In the genomic region with DNA sequence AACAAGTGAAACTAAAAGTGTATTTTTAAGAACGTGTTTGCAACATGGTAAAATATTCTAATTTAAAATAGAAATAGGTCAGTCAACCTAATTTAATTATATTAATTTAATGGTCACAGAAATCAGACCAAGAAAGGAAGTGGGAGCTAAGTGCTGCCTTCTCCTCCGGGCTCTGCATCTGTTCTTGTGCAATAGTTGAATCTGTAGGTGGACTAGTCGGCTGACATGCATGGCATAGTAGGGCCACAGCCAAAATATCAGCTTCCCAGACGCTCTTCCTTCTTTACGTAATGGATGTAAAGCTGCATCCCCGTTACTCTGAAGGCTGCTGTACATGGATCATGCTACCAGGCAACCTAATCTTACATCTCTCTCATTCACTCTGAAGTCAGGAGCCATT, we compare ENCODE assay signal across 19 cellular contexts. TPM values are rescaled to one million over a fixed set of nuclear protein-coding genes. Genes with fewer than 3 reads are reported as not detected.
DNase-seq lines count a peak whose midpoint lies in the region; ATAC-seq and TF ChIP-seq lines count a peak whose summit lies in the region.
"Had no signal": no experiment of that assay in that cellular context is flagged by ENCODE, and none has a peak within 500 bp of the region (broad histone marks: within the 10 kb centered on the region; RNA-seq: fewer than 3 reads in every experiment).

No MANE protein-coding gene starts in this region.

- no peak for ATAC-seq in gastrocnemius medialis
- ATAC-seq in activated T-cell treated with anti-CD3 and anti-CD28 coated beads, Interleukin-2, amount 50 U/mL, for 72 hours (replicated peaks in 1 of 2), result no peak
- ATAC-seq: T-cell had no signal

- intact Hi-C loops in esophagus squamous epithelium (cut with DNase I), result no loop called here
- intact Hi-C loops in gastrocnemius medialis (cut with DNase I; ENCODE audit: low total_unique reads), result no loop called here

- H3K4me3 ChIP-seq in esophagus squamous epithelium (no peak overlapping the region), gastrocnemius medialis (no peak overlapping the region)
- H3K4me3 ChIP-seq: neural progenitor cell, Peyer's patch had no signal

- H3K9me3 Mint-ChIP-seq in activated T-cell treated with anti-CD3 and anti-CD28 coated beads, Interleukin-2, amount 50 U/mL, for 72 hours, result peaks cover 1 to 4% of the 10 kb centered on the region in 2 donors

- TF ChIP-seq POLR2A in esophagus squamous epithelium (IDR thresholded peaks at IDR 0.05), result no peak
- TF ChIP-seq POLR2A in gastrocnemius medialis (IDR thresholded peaks at IDR 0.05), result no peak

- H3K36me3 ChIP-seq in esophagus squamous epithelium, result no peaks in the 10 kb centered on the region
- H3K36me3 ChIP-seq in gastrocnemius medialis, result no peaks in the 10 kb centered on the region
- H3K36me3 ChIP-seq: neural progenitor cell, Peyer's patch had no signal

- in situ Hi-C loops in gastrocnemius medialis (cut with MboI; ENCODE audit: low sequenced_read_pairs in 4 of 4) (no loop called here), GM13976 (cut with MboI; ENCODE audit: low sequenced_read_pairs, unreplicated experiment) (no loop called here)

- TF ChIP-seq CTCF in RWPE1 (conservative IDR thresholded peaks at IDR 0.05; ENCODE audit: low read depth) (no peak), esophagus squamous epithelium (IDR thresholded peaks at IDR 0.05) (no peak), gastrocnemius medialis (IDR thresholded peaks at IDR 0.05 in 4 of 5, conservative IDR thresholded peaks at IDR 0.05 in 1 of 5) (no peak), GM10266 (IDR thresholded peaks at IDR 0.05; ENCODE audit: control insufficient read depth, insufficient read depth, low read depth, missing control alignments) (no peak), GM13976 (IDR thresholded peaks at IDR 0.05; ENCODE audit: borderline replicate concordance, control extremely low read depth, extremely low read depth, insufficient read depth, missing control alignments) (no peak)

- peaks cover 5 to 58% (median 46%) of the 10 kb centered on the region in 3 donors for H3K4me1 ChIP-seq in esophagus squamous epithelium
- H3K4me1 ChIP-seq in gastrocnemius medialis, result peaks cover 38 to 49% of the 10 kb centered on the region in 2 donors

- no peaks in the 10 kb centered on the region for H3K4me1 Mint-ChIP-seq in activated T-cell treated with anti-CD3 and anti-CD28 coated beads, Interleukin-2, amount 50 U/mL, for 72 hours (ENCODE audit: low read depth)

- H3K27ac Mint-ChIP-seq in activated T-cell treated with anti-CD3 and anti-CD28 coated beads, Interleukin-2, amount 50 U/mL, for 72 hours, result no peak overlapping the region
- H3K27ac Mint-ChIP-seq: neural progenitor cell; stimulated activated naive CD8-positive, alpha-beta T cell treated with anti-CD3 and anti-CD28 coated beads, Interleukin-15, Interleukin-2, amounts not matched to agents 100 ng/mL and 50 ng/mL, for 24 hours; T-cell had no signal

- 42 to 51% methylated on average over 6 of the region's 6 CpGs for WGBS in esophagus squamous epithelium, 2 donors

- peak; percentile 38 for DNase-seq in EL
- no peak for DNase-seq in RWPE1 (ENCODE audit: low spot score)
- no peak for DNase-seq in esophagus squamous epithelium (lab: John Stamatoyannopoulos, UW)
- no peak for DNase-seq in gastrocnemius medialis
- no peak for DNase-seq in GM19238 (ENCODE audit: insufficient read length, low spot score)
- no peak for DNase-seq in GM10266 (ENCODE audit: extremely low spot score)
- no peak for DNase-seq in GM13976 (ENCODE audit: low spot score)
- DNase-seq in activated T-cell treated with anti-CD3 and anti-CD28 coated beads, Interleukin-2, amount 50 U/mL, for 72 hours, result no peak
- DNase-seq: activated effector memory CD4-positive, alpha-beta T cell treated with Interleukin-2 at 50 U/mL for 16 hours; Calu3; GF-D8; NCI-H1092 treated with DMSO at 0.1 percent for 48 hours; NCI-H2171; NCI-H82; Peyer's patch; T-cell had no signal

- H3K27me3 Mint-ChIP-seq in activated T-cell treated with anti-CD3 and anti-CD28 coated beads, Interleukin-2, amount 50 U/mL, for 72 hours (ENCODE audit: low read depth), result peaks cover 45% of the 10 kb centered on the region

- H3K9me3 ChIP-seq in esophagus squamous epithelium (no peaks in the 10 kb centered on the region), gastrocnemius medialis (no peaks in the 10 kb centered on the region)
- H3K9me3 ChIP-seq: Peyer's patch had no signal

- CTCF ChIA-PET in RWPE1 (lab: Yijun Ruan, JAX), result interaction anchor here (0.6 kb wide), 1 partner anchor 13 kb away, joined by 5 read pairs; no protein-coding TSS in a partner anchor

- POLR2A ChIA-PET in RWPE1 (lab: Yijun Ruan, JAX; ENCODE audit: low non-redundant PET), result no interaction called here

- H3K4me3 Mint-ChIP-seq in activated T-cell treated with anti-CD3 and anti-CD28 coated beads, Interleukin-2, amount 50 U/mL, for 72 hours, result no peak overlapping the region
- H3K4me3 Mint-ChIP-seq: neural progenitor cell; stimulated activated naive CD8-positive, alpha-beta T cell treated with anti-CD3 and anti-CD28 coated beads, Interleukin-15, Interleukin-2, amounts not matched to agents 100 ng/mL and 50 ng/mL, for 24 hours; T-cell had no signal

- H3K36me3 Mint-ChIP-seq in activated T-cell treated with anti-CD3 and anti-CD28 coated beads, Interleukin-2, amount 50 U/mL, for 72 hours (ENCODE audit: insufficient read depth in 2 of 2), result peaks cover 0 to 4% of the 10 kb centered on the region in 2 donors
- H3K36me3 Mint-ChIP-seq: T-cell had no signal

- H3K27me3 ChIP-seq in esophagus squamous epithelium, result no peaks in the 10 kb centered on the region
- H3K27me3 ChIP-seq in gastrocnemius medialis, result peaks cover 0 to 9% (median 5%) of the 10 kb centered on the region in 3 donors
- H3K27me3 ChIP-seq: neural progenitor cell, Peyer's patch had no signal

- peak overlapping the region; percentile 53; the same call in 1 of the 2 replicates for H3K27ac ChIP-seq in RWPE1
- peak overlapping the region in 3 of 4 donors; percentile 51 to 73 (median 58) for H3K27ac ChIP-seq in esophagus squamous epithelium
- peak overlapping the region; percentile 15 to 54 (median 40) for H3K27ac ChIP-seq in gastrocnemius medialis
- H3K27ac ChIP-seq: neural progenitor cell had no signal

RNA-seq across cellular contexts. Expression of a gene that starts 47.3 kb away (rescaled TPM):
- 10 to 100 TPM in 3 of 4 donors, 1 to 10 TPM in 1; 8.9 to 97.1 (median 40.2) TPM for total RNA-seq in esophagus squamous epithelium
- 100 to 1,000 TPM in 3 of 4 donors, 10 to 100 TPM in 1; 60.5 to 127 (median 120) TPM for total RNA-seq in gastrocnemius medialis
- under 1 TPM in 1 of 2 donors, not detected in 1; 0.19 TPM for total RNA-seq in activated T-cell treated with anti-CD3 and anti-CD28 coated beads, Interleukin-2, amount 50 U/mL, for 72 hours
- total RNA-seq: activated CD8-positive, alpha-beta memory T cell treated with anti-CD3 and anti-CD28 coated beads for 36 hours had no signal

RNA-seq across cellular contexts. Expression of a gene that starts 47.4 kb away (rescaled TPM):
- total RNA-seq in esophagus squamous epithelium, result 100 to 1,000 TPM in 1 of 4 donors, 10 to 100 TPM in 3; 11.9 to 102 (median 43.5) TPM
- 10 to 100 TPM; 51.2 to 85.8 (median 70.5) TPM for total RNA-seq in gastrocnemius medialis
- not detected for total RNA-seq in activated T-cell treated with anti-CD3 and anti-CD28 coated beads, Interleukin-2, amount 50 U/mL, for 72 hours
- total RNA-seq: activated CD8-positive, alpha-beta memory T cell treated with anti-CD3 and anti-CD28 coated beads for 36 hours had no signal

Comparison
In these comparisons a context has a peak if more than half of its experiments do, and no peak if none do; other contexts are left out.
1. RNA of a gene that starts 47.3 kb away (total RNA-seq): 60.5 to 127 TPM in gastrocnemius medialis and 8.9 to 97.1 TPM in esophagus squamous epithelium; 0.19 TPM in activated T-cell treated with anti-CD3 and anti-CD28 coated beads, Interleukin-2, amount 50 U/mL, for 72 hours; every median in the first group is over 4 times any median in the second.
2. RNA of a gene that starts 47.4 kb away (total RNA-seq): 51.2 to 85.8 TPM in gastrocnemius medialis and 11.9 to 102 TPM in esophagus squamous epithelium; not detected in activated T-cell treated with anti-CD3 and anti-CD28 coated beads, Interleukin-2, amount 50 U/mL, for 72 hours; every median in the first group is over 10 times any median in the second.
3. Peak in every context shown above with its lines, with median percentiles within 50 percentile points of each other: H3K27ac ChIP-seq.